ENCODE assay signal across 8 cellular contexts in genomic region chr2:111883661-111884591, GRCh38. TPM values are rescaled to one million over a fixed set of nuclear protein-coding genes. Genes with fewer than 3 reads are reported as not detected.
DNase-seq lines count a peak whose midpoint lies in the region; ATAC-seq and TF ChIP-seq lines count a peak whose summit lies in the region.

Gene ANAPC1 (minus strand): TSS chr2:111884193. CDS start chr2:111880825, 3,368 bp downstream.

- no peaks in the 10 kb centered on the region for H3K9me3 ChIP-seq in transverse colon

- 0% methylated on average over 4 to 48 of the region's 73 CpGs for WGBS in transverse colon (ENCODE audit: low coverage in 1 of 2), 2 donors

- peak; percentile 56 for TF ChIP-seq POLR2A in transverse colon (IDR thresholded peaks at IDR 0.05)

- TF ChIP-seq EP300 in transverse colon (IDR thresholded peaks at IDR 0.05; ENCODE audit: low read depth): no peak

- H3K4me3 ChIP-seq in GM12865 (ENCODE audit: low read depth, low read length) (peak within 1 kb of the TSS; percentile 74), transverse colon (peak within 1 kb of the TSS; percentile 63 to 100 (median 81))

- H3K36me3 ChIP-seq in transverse colon: no peaks in the 10 kb centered on the region

- peaks cover 0 to 20% (median 7%) of the 10 kb centered on the region in 4 donors for H3K4me1 ChIP-seq in transverse colon

- no peaks in the 10 kb centered on the region for H3K27me3 ChIP-seq in transverse colon

- intact Hi-C loops in cardiac septum (cut with DNase I): no loop called here
- intact Hi-C loops in posterior cingulate gyrus (cut with DNase I): no loop called here
- intact Hi-C loops in transverse colon (cut with DNase I; ENCODE audit: low total_unique reads): no loop called here

- H3K27ac ChIP-seq in transverse colon: peak within 1 kb of the TSS; percentile 84 to 92 (median 86)

- peak; percentile 93 for DNase-seq in GM12865 (ENCODE audit: low read depth)
- peak; percentile 79 for DNase-seq in NCI-H1092 (lab: John Stamatoyannopoulos, UW)
- peak; percentile 89 for DNase-seq in SW480 (ENCODE audit: low spot score)
- peak; percentile 80 for DNase-seq in activated naive CD8-positive, alpha-beta T cell treated with anti-CD3 and anti-CD28 coated beads, Interleukin-2, amount 50 U/mL, for 16 hours (ENCODE audit: low read depth, low spot score)
- peak; percentile 94 for DNase-seq in cardiac septum (ENCODE audit: low spot score)
- DNase-seq in posterior cingulate gyrus: peak; percentile 82 to 98 (median 88)
- DNase-seq in transverse colon: peak; percentile 86

- TF ChIP-seq CTCF in GM12865 (IDR thresholded peaks at IDR 0.05; ENCODE audit: insufficient read depth, low read depth, low read length, missing control alignments): no peak
- peak in 1 of 5 experiments; percentile 22 for TF ChIP-seq CTCF in transverse colon (IDR thresholded peaks at IDR 0.05)

- in situ Hi-C loops in transverse colon (cut with MboI; ENCODE audit: low pct_ligation_motif_present in 1 of 4, low pct_unique_long_range_greater_than_20kb in 1 of 4, low sequenced_read_pairs in 3 of 4): loop anchor here in 1 of 4 donors (10.0 kb wide), 1 partner anchor 161 kb away; no protein-coding TSS in a partner anchor

- peak; percentile 89 for ATAC-seq in HG02610 (IDR thresholded peaks at IDR 0.05; ENCODE audit: unreplicated experiment)

RNA-seq across cellular contexts. Expression of gene ANAPC1, which starts in this region (rescaled TPM):
- total RNA-seq in cardiac septum (21.1 TPM), transverse colon (10 to 100 TPM; 37.3 to 67.3 (median 51.4) TPM)

Comparison
In these comparisons a context has a peak if more than half of its experiments do, and no peak if none do; other contexts are left out.
1. Peak in every context shown above with its lines: DNase-seq, ATAC-seq, H3K4me3 ChIP-seq and H3K27ac ChIP-seq.